ENCODE assay signal across 22 cellular contexts in genomic region chr13:54210397-54211050, GRCh38.
DNase-seq lines count a peak whose midpoint lies in the region; ATAC-seq, FAIRE-seq and TF ChIP-seq lines count a peak whose summit lies in the region.
"Had no signal": no experiment of that assay in that cellular context is flagged by ENCODE, and none has a peak within 500 bp of the region (broad histone marks: within the 10 kb centered on the region; RNA-seq: fewer than 3 reads in every experiment).

No MANE protein-coding gene starts in this region.

- H3K36me3 ChIP-seq in PC-3 (ENCODE audit: low read depth, low read length) (no peaks in the 10 kb centered on the region), bronchial epithelial cell (ENCODE audit: control insufficient read depth, insufficient read depth, low read length) (no peaks in the 10 kb centered on the region), kidney (ENCODE audit: control insufficient read depth in 1 of 2, insufficient read depth in 2 of 2, low read length in 2 of 2) (no peaks in the 10 kb centered on the region), gastroesophageal sphincter (no peaks in the 10 kb centered on the region)
- no peaks in the 10 kb centered on the region for H3K36me3 ChIP-seq in naive thymus-derived CD4-positive, alpha-beta T cell (ENCODE audit: control insufficient read depth in 2 of 3, insufficient read depth in 3 of 3, low read length in 3 of 3)
- H3K36me3 ChIP-seq: left ventricle myocardium inferior had no signal

- WGBS in gastroesophageal sphincter (ENCODE audit: low coverage in 1 of 2), 2 donors: 75 to 89% methylated on average over 2 of the region's 2 CpGs

- H3K9ac ChIP-seq in PC-3 (ENCODE audit: low read length) (no peak overlapping the region), kidney (ENCODE audit: low read length in 2 of 2) (no peak overlapping the region)

- H3K4me3 Mint-ChIP-seq in naive thymus-derived CD4-positive, alpha-beta T cell: no peak overlapping the region
- H3K4me3 Mint-ChIP-seq: IgD-negative memory B cell; nephron progenitor cell; stimulated activated naive B cell treated with anti-CD40 and anti-IgM and Interleukin-4, amounts not matched to agents 10 μg/mL and 1 μg/mL and 100 μg/mL, for 72 hours had no signal

- no peak overlapping the region for H3K27ac Mint-ChIP-seq in naive thymus-derived CD4-positive, alpha-beta T cell
- H3K27ac Mint-ChIP-seq: IgD-negative memory B cell; nephron progenitor cell; stimulated activated naive B cell treated with anti-CD40 and anti-IgM and Interleukin-4, amounts not matched to agents 10 μg/mL and 1 μg/mL and 100 μg/mL, for 72 hours had no signal

- FAIRE-seq in bronchial epithelial cell (lab: Jason Lieb, UNC): no peak
- FAIRE-seq in kidney (lab: Jason Lieb, UNC): no peak
- FAIRE-seq: GM18507 had no signal

- H3K27me3 ChIP-seq in PC-3 (ENCODE audit: low read length) (no peaks in the 10 kb centered on the region), bronchial epithelial cell (ENCODE audit: control insufficient read depth, insufficient read depth, low read length) (no peaks in the 10 kb centered on the region), gastroesophageal sphincter (no peaks in the 10 kb centered on the region)
- no peaks in the 10 kb centered on the region for H3K27me3 ChIP-seq in naive thymus-derived CD4-positive, alpha-beta T cell (ENCODE audit: control insufficient read depth in 2 of 2, insufficient read depth in 2 of 2, low read length in 2 of 2)
- H3K27me3 ChIP-seq: testis had no signal

- H3K4me3 ChIP-seq in PC-3 (ENCODE audit: low read length): no peak overlapping the region
- no peak overlapping the region for H3K4me3 ChIP-seq in bronchial epithelial cell (ENCODE audit: low read depth, low read length)
- no peak overlapping the region for H3K4me3 ChIP-seq in kidney (ENCODE audit: low read length in 2 of 2)
- no peak overlapping the region for H3K4me3 ChIP-seq in gastroesophageal sphincter
- H3K4me3 ChIP-seq in naive thymus-derived CD4-positive, alpha-beta T cell (ENCODE audit: low read length): no peak overlapping the region
- H3K4me3 ChIP-seq: left ventricle myocardium inferior, psoas muscle, skin epidermis, testis had no signal

- H2AFZ ChIP-seq in PC-3 (ENCODE audit: low read length): no peak overlapping the region

- H3K4me1 Mint-ChIP-seq in naive thymus-derived CD4-positive, alpha-beta T cell: no peaks in the 10 kb centered on the region
- H3K4me1 Mint-ChIP-seq: IgD-negative memory B cell; nephron progenitor cell; stimulated activated naive B cell treated with anti-CD40 and anti-IgM and Interleukin-4, amounts not matched to agents 10 μg/mL and 1 μg/mL and 100 μg/mL, for 72 hours had no signal

- CTCF ChIA-PET in PC-3 (lab: Charles Lee): no interaction called here
- CTCF ChIA-PET in naive thymus-derived CD4-positive, alpha-beta T cell (lab: Charles Lee): no interaction called here

- no peaks in the 10 kb centered on the region for H4K20me1 ChIP-seq in PC-3 (ENCODE audit: low read length)

- POLR2A ChIA-PET in PC-3 (lab: Charles Lee; ENCODE audit: unreplicated experiment): no interaction called here
- POLR2A ChIA-PET in naive thymus-derived CD4-positive, alpha-beta T cell (lab: Charles Lee): no interaction called here

- H3K36me3 Mint-ChIP-seq in naive thymus-derived CD4-positive, alpha-beta T cell: no peaks in the 10 kb centered on the region
- H3K36me3 Mint-ChIP-seq: IgD-negative memory B cell; stimulated activated naive B cell treated with anti-CD40 and anti-IgM and Interleukin-4, amounts not matched to agents 10 μg/mL and 1 μg/mL and 100 μg/mL, for 72 hours had no signal

- H3K27ac ChIP-seq in PC-3 (ENCODE audit: low read length) (peak overlapping the region; percentile 39), kidney (ENCODE audit: low read depth in 2 of 2, low read length in 2 of 2) (peak overlapping the region; percentile 37 to 49), gastroesophageal sphincter (no peak overlapping the region)
- no peak overlapping the region for H3K27ac ChIP-seq in naive thymus-derived CD4-positive, alpha-beta T cell (ENCODE audit: low read depth, low read length)
- H3K27ac ChIP-seq: C4-2B, left ventricle myocardium inferior, psoas muscle, skin epidermis, testis had no signal

- no peak overlapping the region for H3K4me2 ChIP-seq in PC-3 (ENCODE audit: low read length)

- no peaks in the 10 kb centered on the region for H3F3A ChIP-seq in PC-3 (ENCODE audit: low read length, unreplicated experiment)

- H3K27me3 Mint-ChIP-seq in naive thymus-derived CD4-positive, alpha-beta T cell: no peaks in the 10 kb centered on the region
- H3K27me3 Mint-ChIP-seq: IgD-negative memory B cell; stimulated activated naive B cell treated with anti-CD40 and anti-IgM and Interleukin-4, amounts not matched to agents 10 μg/mL and 1 μg/mL and 100 μg/mL, for 72 hours had no signal

- H3K4me1 ChIP-seq in PC-3 (ENCODE audit: insufficient read depth, low read length) (no peaks in the 10 kb centered on the region), kidney (ENCODE audit: control insufficient read depth in 1 of 2, insufficient read depth in 1 of 2, low read depth in 1 of 2, low read length in 2 of 2) (no peaks in the 10 kb centered on the region), gastroesophageal sphincter (no peaks in the 10 kb centered on the region)
- H3K4me1 ChIP-seq in naive thymus-derived CD4-positive, alpha-beta T cell (ENCODE audit: control insufficient read depth in 2 of 2, insufficient read depth in 2 of 2, low read length in 2 of 2): no peaks in the 10 kb centered on the region
- H3K4me1 ChIP-seq: left ventricle myocardium inferior, psoas muscle, testis had no signal

- TF ChIP-seq CTCF in PC-3 (conservative IDR thresholded peaks at IDR 0.05; ENCODE audit: low read depth, low read length): no peak
- TF ChIP-seq CTCF in bronchial epithelial cell (IDR thresholded peaks at IDR 0.05; ENCODE audit: insufficient read depth, low read length, severe bottlenecking): no peak
- no peak for TF ChIP-seq CTCF in kidney (IDR thresholded peaks at IDR 0.05; ENCODE audit: borderline replicate concordance, extremely low read depth, insufficient read depth)
- TF ChIP-seq CTCF in gastroesophageal sphincter (IDR thresholded peaks at IDR 0.05): no peak

- H3K79me2 ChIP-seq in PC-3 (ENCODE audit: low read length): no peaks in the 10 kb centered on the region

- DNase-seq in GF-D8 (lab: John Stamatoyannopoulos, UW): peak; percentile 20
- DNase-seq in PC-3: peak; percentile 73
- DNase-seq in bronchial epithelial cell (ENCODE audit: low read depth): peak; percentile 69
- no peak for DNase-seq in kidney
- no peak for DNase-seq in left lobe of liver (ENCODE audit: low spot score)
- no peak for DNase-seq in naive thymus-derived CD4-positive, alpha-beta T cell
- DNase-seq: activated CD4-positive, alpha-beta T cell treated with anti-CD3 and anti-CD28 coated beads, Interleukin-2, amount 50 U/mL, for 48 hours; activated effector memory CD4-positive, alpha-beta T cell treated with anti-CD3 and anti-CD28 coated beads, Interleukin-2, amount 50 U/mL, for 16 hours; left ventricle myocardium inferior; NCI-H1694 treated with DMSO at 0.1 percent for 48 hours; NCI-H446; nephron progenitor cell; psoas muscle; stimulated activated CD4-positive, alpha-beta T cell treated with anti-CD3 and anti-CD28 coated beads, Interleukin-2, amount 100 ng/mL, for 24 hours; stimulated activated naive B cell treated with anti-CD40 and anti-IgM and Interleukin-4, amounts not matched to agents 10 μg/mL and 1 μg/mL and 100 μg/mL, for 72 hours; testis had no signal

- intact Hi-C loops in PC-3 (cut with micrococcal nuclease): no loop called here
- intact Hi-C loops in kidney (cut with DNase I): no loop called here
- intact Hi-C loops in naive thymus-derived CD4-positive, alpha-beta T cell (cut with micrococcal nuclease): no loop called here

- TF ChIP-seq EP300 in gastroesophageal sphincter (IDR thresholded peaks at IDR 0.05): no peak

- H3K9me3 ChIP-seq in PC-3 (ENCODE audit: low read length): no peaks in the 10 kb centered on the region
- no peaks in the 10 kb centered on the region for H3K9me3 ChIP-seq in kidney (ENCODE audit: control insufficient read depth in 1 of 2, low read length in 2 of 2)
- no peaks in the 10 kb centered on the region for H3K9me3 ChIP-seq in gastroesophageal sphincter
- H3K9me3 ChIP-seq in naive thymus-derived CD4-positive, alpha-beta T cell (ENCODE audit: control insufficient read depth in 2 of 3, low read length in 3 of 3): no peaks in the 10 kb centered on the region
- H3K9me3 ChIP-seq: left ventricle myocardium inferior, psoas muscle, testis had no signal

- no peak for TF ChIP-seq POLR2A in gastroesophageal sphincter (IDR thresholded peaks at IDR 0.05)

- peaks cover 0 to 30% (median 5%) of the 10 kb centered on the region in 11 donors for H3K9me3 Mint-ChIP-seq in naive thymus-derived CD4-positive, alpha-beta T cell

- no peaks in the 10 kb centered on the region for H3K9me2 ChIP-seq in PC-3 (replicated peaks; ENCODE audit: low read length)

- no TSS peak for BruUV-seq in PC-3 (replicated peaks; lab: Mats Ljungman, UMichigan)

- ATAC-seq in PC-3 (peak; percentile 89), GM21825 (IDR thresholded peaks at IDR 0.05; ENCODE audit: unreplicated experiment) (no peak), gastroesophageal sphincter (no peak), left lobe of liver (no peak)
- no peak for ATAC-seq in naive thymus-derived CD4-positive, alpha-beta T cell
- ATAC-seq: psoas muscle; stimulated activated naive B cell treated with anti-CD40 and anti-IgM and Interleukin-4, amounts not matched to agents 10 μg/mL and 1 μg/mL and 100 μg/mL, for 72 hours had no signal

Comparison
In these comparisons a context has a peak if more than half of its experiments do, and no peak if none do; other contexts are left out.
1. DNase-seq: peak in GF-D8 (single experiment), PC-3 (single experiment) and bronchial epithelial cell (single experiment); none in kidney (single experiment), left lobe of liver (single experiment) and naive thymus-derived CD4-positive, alpha-beta T cell (0 of 9).
2. H3K27ac ChIP-seq: peak in PC-3 (single experiment) and kidney (2 of 2); none in gastroesophageal sphincter (0 of 4) and naive thymus-derived CD4-positive, alpha-beta T cell (single experiment).